ENCODE assay signal across 8 cellular contexts in genomic region chr1:44327679-44328491, GRCh38. TPM values are rescaled to one million over a fixed set of nuclear protein-coding genes. Genes with fewer than 3 reads are reported as not detected.
A peak's percentile ranks its signal among the peaks of the same experiment; 100 is the strongest.
DNase-seq lines count a peak whose midpoint lies in the region; ATAC-seq and TF ChIP-seq lines count a peak whose summit lies in the region.

No MANE protein-coding gene starts in this region.

- CTCF ChIA-PET in Calu3 (lab: Charles Lee), result interaction anchor here (1.2 to 2.3 kb wide), 3 partner anchors 10 to 50 kb away, joined by 3 to 8 read pairs (median 4); no protein-coding TSS in a partner anchor

- no peaks in the 10 kb centered on the region for H3K27me3 ChIP-seq in upper lobe of right lung

- intact Hi-C loops in Calu3 (cut with micrococcal nuclease; ENCODE audit: unreplicated experiment) (no loop called here), upper lobe of right lung (cut with DNase I) (no loop called here)

- H3K4me3 Mint-ChIP-seq in Calu3 (ENCODE audit: low read depth, unreplicated experiment), result peak overlapping the region; percentile 42
- H3K4me3 Mint-ChIP-seq in activated T-cell treated with anti-CD3 and anti-CD28 coated beads, Interleukin-2, amount 50 U/mL, for 4 hours, result no peak overlapping the region

- H3K4me3 ChIP-seq in astrocyte of the spinal cord (ENCODE audit: low read depth, low read length), result no peak overlapping the region
- H3K4me3 ChIP-seq in upper lobe of right lung, result no peak overlapping the region

- peaks cover 61% of the 10 kb centered on the region for H3K4me1 Mint-ChIP-seq in Calu3 (ENCODE audit: low read depth, unreplicated experiment)
- peaks cover 9% of the 10 kb centered on the region for H3K4me1 Mint-ChIP-seq in activated T-cell treated with anti-CD3 and anti-CD28 coated beads, Interleukin-2, amount 50 U/mL, for 4 hours (ENCODE audit: low read depth)

- ATAC-seq in upper lobe of right lung (peak; percentile 87), GM21360 (IDR thresholded peaks at IDR 0.05; ENCODE audit: unreplicated experiment) (no peak), HG03175 (IDR thresholded peaks at IDR 0.05; ENCODE audit: unreplicated experiment) (no peak)
- ATAC-seq in activated T-cell treated with anti-CD3 and anti-CD28 coated beads, Interleukin-2, amount 50 U/mL, for 4 hours, result no peak

- H3K9me3 Mint-ChIP-seq in Calu3 (ENCODE audit: low read depth, unreplicated experiment), result no peaks in the 10 kb centered on the region
- H3K9me3 Mint-ChIP-seq in activated T-cell treated with anti-CD3 and anti-CD28 coated beads, Interleukin-2, amount 50 U/mL, for 4 hours, result no peaks in the 10 kb centered on the region

- no peak for TF ChIP-seq CTCF in Calu3 (IDR thresholded peaks at IDR 0.05; ENCODE audit: unreplicated experiment)
- no peak for TF ChIP-seq CTCF in astrocyte of the spinal cord (IDR thresholded peaks at IDR 0.05; ENCODE audit: low read depth, low read length)
- TF ChIP-seq CTCF in upper lobe of right lung (IDR thresholded peaks at IDR 0.05), result no peak

- H3K27ac Mint-ChIP-seq in Calu3 (ENCODE audit: unreplicated experiment), result peak overlapping the region; percentile 86

- DNase-seq in Calu3 (peak; percentile 98), NCI-H146 treated with DMSO at 0.1 percent for 48 hours (lab: John Stamatoyannopoulos, UW; ENCODE audit: unreplicated experiment) (peak; percentile 71), astrocyte of the spinal cord (ENCODE audit: low read depth, low spot score) (peak; percentile 99), iPS-NIHi7 (ENCODE audit: extremely low spot score) (peak; percentile 72), upper lobe of right lung (peak; percentile 82)
- no peak for DNase-seq in activated T-cell treated with anti-CD3 and anti-CD28 coated beads, Interleukin-2, amount 50 U/mL, for 4 hours

- H3K27ac ChIP-seq in upper lobe of right lung, result no peak overlapping the region

- peaks cover 19% of the 10 kb centered on the region for H3K4me1 ChIP-seq in upper lobe of right lung

- peaks cover 24% of the 10 kb centered on the region for H3K36me3 Mint-ChIP-seq in Calu3 (ENCODE audit: insufficient read depth, unreplicated experiment)
- peaks cover 27% of the 10 kb centered on the region for H3K36me3 Mint-ChIP-seq in activated T-cell treated with anti-CD3 and anti-CD28 coated beads, Interleukin-2, amount 50 U/mL, for 4 hours (ENCODE audit: insufficient read depth)

- BruUV-seq in Calu3 (replicated peaks; lab: Mats Ljungman, UMichigan), result no TSS peak

- H3K9me3 ChIP-seq in upper lobe of right lung, result no peaks in the 10 kb centered on the region

- peaks cover 9% of the 10 kb centered on the region for H3K36me3 ChIP-seq in upper lobe of right lung

- in situ Hi-C loops in astrocyte of the spinal cord (cut with HindIII; ENCODE audit: low sequenced_read_pairs), result no loop called here

- H3K27me3 Mint-ChIP-seq in Calu3 (ENCODE audit: unreplicated experiment), result no peaks in the 10 kb centered on the region
- no peaks in the 10 kb centered on the region for H3K27me3 Mint-ChIP-seq in activated T-cell treated with anti-CD3 and anti-CD28 coated beads, Interleukin-2, amount 50 U/mL, for 4 hours (ENCODE audit: low read depth)

RNA-seq across cellular contexts. Expression of gene ERI3, which starts 27.2 kb away (rescaled TPM):
- total RNA-seq in Calu3 (2022) (65.9 and 71.4 TPM in 2 replicates), upper lobe of right lung (41.7 TPM)
- 10 to 100 TPM; 66.8 to 70.8 (median 70.3) TPM for total RNA-seq in activated T-cell treated with anti-CD3 and anti-CD28 coated beads, Interleukin-2, amount 50 U/mL, for 4 hours
